In genomic region chr1:83476518-83476917, GRCh38 we compare ENCODE assay signal across 8 cellular contexts.
DNase-seq lines count a peak whose midpoint lies in the region; ATAC-seq lines count a peak whose summit lies in the region.
"Not testable (repeated sequence)": the region's sequence is repeated elsewhere in the genome, so short reads cannot be mapped to it uniquely, and the experiment has no call there.

No MANE protein-coding gene starts in this region.

- H3K9me3 Mint-ChIP-seq in activated T-cell treated with anti-CD3 and anti-CD28 coated beads, Interleukin-2, amount 50 U/mL, for 24 hours; stimulated activated naive CD8-positive, alpha-beta T cell treated with anti-CD3 and anti-CD28 coated beads, Interleukin-15, Interleukin-2, amounts not matched to agents 100 ng/mL and 50 ng/mL, for 24 hours: not testable (repeated sequence)

- peaks cover 17% of the 10 kb centered on the region for H3K4me1 Mint-ChIP-seq in activated T-cell treated with anti-CD3 and anti-CD28 coated beads, Interleukin-2, amount 50 U/mL, for 24 hours (ENCODE audit: low read depth)
- peaks cover 24% of the 10 kb centered on the region for H3K4me1 Mint-ChIP-seq in stimulated activated naive CD8-positive, alpha-beta T cell treated with anti-CD3 and anti-CD28 coated beads, Interleukin-15, Interleukin-2, amounts not matched to agents 100 ng/mL and 50 ng/mL, for 24 hours (ENCODE audit: low read depth)

- not testable (repeated sequence) for H3K27me3 Mint-ChIP-seq in activated T-cell treated with anti-CD3 and anti-CD28 coated beads, Interleukin-2, amount 50 U/mL, for 24 hours; stimulated activated naive CD8-positive, alpha-beta T cell treated with anti-CD3 and anti-CD28 coated beads, Interleukin-15, Interleukin-2, amounts not matched to agents 100 ng/mL and 50 ng/mL, for 24 hours

- H3K27ac Mint-ChIP-seq in activated T-cell treated with anti-CD3 and anti-CD28 coated beads, Interleukin-2, amount 50 U/mL, for 24 hours: peak overlapping the region; percentile 15
- peak overlapping the region; percentile 32 for H3K27ac Mint-ChIP-seq in stimulated activated naive CD8-positive, alpha-beta T cell treated with anti-CD3 and anti-CD28 coated beads, Interleukin-15, Interleukin-2, amounts not matched to agents 100 ng/mL and 50 ng/mL, for 24 hours

- ATAC-seq in GM18511 (IDR thresholded peaks at IDR 0.05; ENCODE audit: unreplicated experiment) (peak; percentile 59), GM19035 (IDR thresholded peaks at IDR 0.05; ENCODE audit: unreplicated experiment) (peak; percentile 53), GM21515 (IDR thresholded peaks at IDR 0.05; ENCODE audit: unreplicated experiment) (peak; percentile 46), HG02759 (IDR thresholded peaks at IDR 0.05; ENCODE audit: unreplicated experiment) (peak; percentile 63), HG03060 (IDR thresholded peaks at IDR 0.05; ENCODE audit: low read depth, unreplicated experiment) (peak; percentile 68), HG03442 (IDR thresholded peaks at IDR 0.05; ENCODE audit: unreplicated experiment) (peak; percentile 44)

- H3K4me3 Mint-ChIP-seq in activated T-cell treated with anti-CD3 and anti-CD28 coated beads, Interleukin-2, amount 50 U/mL, for 24 hours; stimulated activated naive CD8-positive, alpha-beta T cell treated with anti-CD3 and anti-CD28 coated beads, Interleukin-15, Interleukin-2, amounts not matched to agents 100 ng/mL and 50 ng/mL, for 24 hours: not testable (repeated sequence)

- not testable (repeated sequence) for DNase-seq in activated T-cell treated with anti-CD3 and anti-CD28 coated beads, Interleukin-2, amount 50 U/mL, for 24 hours

- not testable (repeated sequence) for H3K36me3 Mint-ChIP-seq in activated T-cell treated with anti-CD3 and anti-CD28 coated beads, Interleukin-2, amount 50 U/mL, for 24 hours (ENCODE audit: low read depth); stimulated activated naive CD8-positive, alpha-beta T cell treated with anti-CD3 and anti-CD28 coated beads, Interleukin-15, Interleukin-2, amounts not matched to agents 100 ng/mL and 50 ng/mL, for 24 hours (ENCODE audit: low read depth)
